21 cellular contexts compared by ENCODE assay signal in genomic region chr9:91897201-91897600, GRCh38. TPM values are rescaled to one million over a fixed set of nuclear protein-coding genes. Genes with fewer than 3 reads are reported as not detected.
DNase-seq lines count a peak whose midpoint lies in the region; TF ChIP-seq lines count a peak whose summit lies in the region.
"Had no signal": no experiment of that assay in that cellular context is flagged by ENCODE, and none has a peak within 500 bp of the region (broad histone marks: within the 10 kb centered on the region; RNA-seq: fewer than 3 reads in every experiment).

No MANE protein-coding gene starts in this region.

- TF ChIP-seq POLR2A in thyroid gland (IDR thresholded peaks at IDR 0.05) = no peak

- H3K27ac Mint-ChIP-seq in chondrocyte (ENCODE audit: unreplicated experiment) = peak overlapping the region; percentile 88
- H3K27ac Mint-ChIP-seq: activated CD4-positive, alpha-beta T cell treated with anti-CD3 and anti-CD28 coated beads, Interleukin-2, amount 10 ng/mL, durations not matched to agents 7 days and 5 days; immature natural killer cell had no signal

- no peaks in the 10 kb centered on the region for H3K27me3 Mint-ChIP-seq in chondrocyte (ENCODE audit: low read depth)

- H3K27ac ChIP-seq in mesodermal cell (ENCODE audit: low read depth, low read length, severe bottlenecking) (peak overlapping the region; percentile 75), thyroid gland (peak overlapping the region; percentile 55 to 86 (median 79))
- H3K27ac ChIP-seq: psoas muscle, thoracic aorta had no signal

- TF ChIP-seq CTCF in chondrocyte (IDR thresholded peaks at IDR 0.05) (no peak), thyroid gland (IDR thresholded peaks at IDR 0.05) (no peak)

- intact Hi-C loops in thyroid gland (cut with DNase I) = no loop called here

- H3K36me3 Mint-ChIP-seq in chondrocyte (ENCODE audit: low read depth) = no peaks in the 10 kb centered on the region
- H3K36me3 Mint-ChIP-seq: naive B cell had no signal

- no peaks in the 10 kb centered on the region for H3K36me3 ChIP-seq in mesodermal cell (ENCODE audit: control insufficient read depth, insufficient read depth, low read length)
- H3K36me3 ChIP-seq in thyroid gland = no peaks in the 10 kb centered on the region
- H3K36me3 ChIP-seq: heart left ventricle, thoracic aorta had no signal

- no peaks in the 10 kb centered on the region for H3K9me3 ChIP-seq in mesodermal cell (ENCODE audit: control insufficient read depth, low read length)
- H3K9me3 ChIP-seq in thyroid gland = no peaks in the 10 kb centered on the region
- H3K9me3 ChIP-seq: heart left ventricle, psoas muscle, thoracic aorta had no signal

- peaks cover 17% of the 10 kb centered on the region for H3K4me1 ChIP-seq in mesodermal cell (ENCODE audit: control insufficient read depth, insufficient read depth, low read length, poor library complexity, severe bottlenecking)
- peaks cover 61 to 85% of the 10 kb centered on the region in 2 donors for H3K4me1 ChIP-seq in thyroid gland
- H3K4me1 ChIP-seq: psoas muscle had no signal

- DNase-seq in NCI-H226 (peak; percentile 40), chondrocyte (ENCODE audit: low spot score) (no peak), thyroid gland (no peak), T-helper 1 cell (no peak), NCI-H187 (lab: John Stamatoyannopoulos, UW) (no peak), occipital lobe (lab: John Stamatoyannopoulos, UW) (no peak)
- DNase-seq: activated CD4-positive, alpha-beta T cell treated with anti-CD3 and anti-CD28 coated beads, Interleukin-2, amount 10 ng/mL, durations not matched to agents 7 days and 5 days; activated CD8-positive, alpha-beta memory T cell treated with anti-CD3 and anti-CD28 coated beads, Interleukin-2, amount 50 U/mL, for 4 hours; activated effector memory CD4-positive, alpha-beta T cell treated with Interleukin-2 at 50 U/mL for 16 hours; AML-193; Calu3; central memory CD4-positive, alpha-beta T cell; immature natural killer cell; naive B cell; NCI-H524; psoas muscle; stimulated activated CD4-positive, alpha-beta T cell treated with anti-CD3 and anti-CD28 coated beads, Interleukin-12 subunit alpha, Interleukin-12 subunit beta, amount 100 ng/mL, for 4 hours; SW 1271 had no signal

- WGBS in mesodermal cell (ENCODE audit: insufficient coverage in 2 of 2), 2 experiments = 63% methylated on average over 1 of the region's 1 CpG; no CpG with 5 or more reads in 1 of the 2 experiments
- WGBS in thyroid gland, 2 donors = 0 to 3% methylated on average over 1 of the region's 1 CpG

- H3K27me3 ChIP-seq in thyroid gland = no peaks in the 10 kb centered on the region

- peaks cover 77% of the 10 kb centered on the region for H3K4me1 Mint-ChIP-seq in chondrocyte (ENCODE audit: low read depth)
- H3K4me1 Mint-ChIP-seq: activated CD4-positive, alpha-beta T cell treated with anti-CD3 and anti-CD28 coated beads, Interleukin-2, amount 10 ng/mL, durations not matched to agents 7 days and 5 days; immature natural killer cell had no signal

- no peaks in the 10 kb centered on the region for H3K9me3 Mint-ChIP-seq in chondrocyte (ENCODE audit: low read depth)
- H3K9me3 Mint-ChIP-seq: activated CD4-positive, alpha-beta T cell treated with anti-CD3 and anti-CD28 coated beads, Interleukin-2, amount 10 ng/mL, durations not matched to agents 7 days and 5 days; immature natural killer cell; naive B cell had no signal

- no peak overlapping the region for H3K4me3 ChIP-seq in mesodermal cell (ENCODE audit: extremely low read depth, insufficient read depth, low read length, poor library complexity, severe bottlenecking)
- H3K4me3 ChIP-seq in thyroid gland (replicated peaks in 1 of 3) = no peak overlapping the region
- H3K4me3 ChIP-seq: psoas muscle, thoracic aorta had no signal

- H3K4me3 Mint-ChIP-seq in chondrocyte (ENCODE audit: unreplicated experiment) = no peak overlapping the region
- H3K4me3 Mint-ChIP-seq: activated CD4-positive, alpha-beta T cell treated with anti-CD3 and anti-CD28 coated beads, Interleukin-2, amount 10 ng/mL, durations not matched to agents 7 days and 5 days; immature natural killer cell; naive B cell had no signal

RNA-seq across cellular contexts. Expression of gene ROR2, which starts 52.8 kb away (rescaled TPM):
- 16.0 to 19.4 TPM (median 18.6 TPM) in 3 replicates for total RNA-seq in chondrocyte
- polyA plus RNA-seq in mesodermal cell (2013, experiment 1 of 2) = 10.1 TPM
- polyA plus RNA-seq in mesodermal cell (2013, experiment 2 of 2) = 9.2 TPM
- 10 to 100 TPM in 3 of 4 donors, 1 to 10 TPM in 1; 9.5 to 17.7 (median 15.9) TPM for total RNA-seq in thyroid gland
- total RNA-seq in occipital lobe = 0.94 TPM
- total RNA-seq: Calu3 had no signal
- polyA plus RNA-seq: immature natural killer cell had no signal
